8 cellular contexts compared by ENCODE assay signal in the genomic region with DNA sequence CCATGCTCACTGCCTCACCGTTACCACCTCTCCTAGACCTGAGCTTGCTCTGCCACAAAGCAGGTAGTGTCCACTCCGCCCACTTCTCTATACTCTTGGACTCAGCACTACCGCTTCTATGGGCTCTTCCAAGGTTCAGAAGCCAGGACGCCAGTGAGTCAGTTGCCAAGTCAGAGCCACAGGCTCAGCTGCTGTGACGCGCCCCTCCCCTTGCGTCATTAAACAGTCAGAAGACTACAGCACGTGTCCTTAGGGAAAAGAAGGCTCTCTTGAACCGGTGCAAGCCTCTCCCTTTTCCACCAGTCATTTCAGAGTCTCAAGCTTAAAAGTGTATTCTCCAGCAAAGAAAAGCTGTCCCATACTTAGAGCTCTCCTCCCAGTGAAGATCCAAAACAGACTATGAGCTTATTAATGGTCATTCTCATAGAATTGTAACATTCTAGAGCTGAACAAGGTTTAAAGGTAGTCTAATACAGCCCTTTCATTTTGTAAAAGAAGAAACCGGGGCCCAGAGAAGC. TPM values are rescaled to one million over a fixed set of nuclear protein-coding genes. Genes with fewer than 3 reads are reported as not detected.
DNase-seq lines count a peak whose midpoint lies in the region; ATAC-seq and TF ChIP-seq lines count a peak whose summit lies in the region.

No MANE protein-coding gene starts in this region.

- intact Hi-C loops in head of caudate nucleus (cut with DNase I), result no loop called here
- intact Hi-C loops in uterus (cut with DNase I; ENCODE audit: low total_unique reads), result no loop called here

- no peaks in the 10 kb centered on the region for H3K9me3 Mint-ChIP-seq in stimulated activated memory B cell treated with anti-CD40 and anti-IgM and Interleukin-4, amounts not matched to agents 10 μg/mL and 1 μg/mL and 100 μg/mL, for 72 hours
- H3K9me3 Mint-ChIP-seq in activated naive CD4-positive, alpha-beta T cell treated with anti-CD3 and anti-CD28 coated beads, Interleukin-2, amount 50 U/mL, for 72 hours, result no peaks in the 10 kb centered on the region

- TF ChIP-seq CTCF in GM06990 (IDR thresholded peaks at IDR 0.05; ENCODE audit: insufficient read depth, low read length, poor library complexity, severe bottlenecking), result no peak
- TF ChIP-seq CTCF in RWPE2 (IDR thresholded peaks at IDR 0.05; ENCODE audit: poor library complexity, severe bottlenecking), result no peak
- TF ChIP-seq CTCF in uterus (IDR thresholded peaks at IDR 0.05), result no peak

- H3K4me3 Mint-ChIP-seq in stimulated activated memory B cell treated with anti-CD40 and anti-IgM and Interleukin-4, amounts not matched to agents 10 μg/mL and 1 μg/mL and 100 μg/mL, for 72 hours, result peak overlapping the region; percentile 76

- H3K36me3 ChIP-seq in GM06990 (ENCODE audit: control insufficient read depth, insufficient read depth, low read length) (no peaks in the 10 kb centered on the region), RWPE2 (ENCODE audit: low read depth) (no peaks in the 10 kb centered on the region), uterus (no peaks in the 10 kb centered on the region)

- TF ChIP-seq POLR2A in uterus (IDR thresholded peaks at IDR 0.05), result no peak

- H3K9me3 ChIP-seq in RWPE2 (ENCODE audit: severe bottlenecking) (no peaks in the 10 kb centered on the region), uterus (no peaks in the 10 kb centered on the region)

- DNase-seq in GM06990 (ENCODE audit: extremely low read depth, insufficient read length) (peak; percentile 9), RWPE2 (ENCODE audit: low spot score) (peak; percentile 85), head of caudate nucleus (peak in 24 of 42 donors; percentile 8 to 75 (median 29)), uterus (no peak), NCI-H510A (lab: John Stamatoyannopoulos, UW) (no peak)
- no peak for DNase-seq in activated naive CD4-positive, alpha-beta T cell treated with anti-CD3 and anti-CD28 coated beads, Interleukin-2, amount 50 U/mL, for 72 hours (ENCODE audit: low spot score in 2 of 2)

- peak overlapping the region; percentile 74 for H3K27ac Mint-ChIP-seq in stimulated activated memory B cell treated with anti-CD40 and anti-IgM and Interleukin-4, amounts not matched to agents 10 μg/mL and 1 μg/mL and 100 μg/mL, for 72 hours
- H3K27ac Mint-ChIP-seq in activated naive CD4-positive, alpha-beta T cell treated with anti-CD3 and anti-CD28 coated beads, Interleukin-2, amount 50 U/mL, for 72 hours, result no peak overlapping the region

- H3K4me1 ChIP-seq in RWPE2 (ENCODE audit: insufficient read depth, poor library complexity, severe bottlenecking) (peaks cover 59% of the 10 kb centered on the region), uterus (no peaks in the 10 kb centered on the region)

- H3K27me3 Mint-ChIP-seq in stimulated activated memory B cell treated with anti-CD40 and anti-IgM and Interleukin-4, amounts not matched to agents 10 μg/mL and 1 μg/mL and 100 μg/mL, for 72 hours, result peaks cover 5% of the 10 kb centered on the region

- H3K27me3 ChIP-seq in GM06990 (replicated peaks; ENCODE audit: control insufficient read depth, insufficient read depth, low read length) (no peaks in the 10 kb centered on the region), RWPE2 (ENCODE audit: insufficient read depth, poor library complexity, severe bottlenecking) (no peaks in the 10 kb centered on the region), uterus (no peaks in the 10 kb centered on the region)

- H3K4me3 ChIP-seq in GM06990 (replicated peaks; ENCODE audit: low read depth, low read length), result peak overlapping the region; percentile 24
- H3K4me3 ChIP-seq in RWPE2 (ENCODE audit: severe bottlenecking), result no peak overlapping the region
- no peak overlapping the region for H3K4me3 ChIP-seq in uterus

- H3K4me1 Mint-ChIP-seq in stimulated activated memory B cell treated with anti-CD40 and anti-IgM and Interleukin-4, amounts not matched to agents 10 μg/mL and 1 μg/mL and 100 μg/mL, for 72 hours, result peaks cover 26% of the 10 kb centered on the region

- ATAC-seq in HG02885 (IDR thresholded peaks at IDR 0.05; ENCODE audit: poor library complexity, unreplicated experiment) (peak; percentile 61), RWPE2 (ENCODE audit: low read depth) (peak; percentile 87)
- peak; percentile 86 for ATAC-seq in stimulated activated memory B cell treated with anti-CD40 and anti-IgM and Interleukin-4, amounts not matched to agents 10 μg/mL and 1 μg/mL and 100 μg/mL, for 72 hours
- ATAC-seq in activated naive CD4-positive, alpha-beta T cell treated with anti-CD3 and anti-CD28 coated beads, Interleukin-2, amount 50 U/mL, for 72 hours, result no peak

- H3K27ac ChIP-seq in RWPE2 (ENCODE audit: poor library complexity, severe bottlenecking) (peak overlapping the region; percentile 72), uterus (no peak overlapping the region)

- H3K36me3 Mint-ChIP-seq in stimulated activated memory B cell treated with anti-CD40 and anti-IgM and Interleukin-4, amounts not matched to agents 10 μg/mL and 1 μg/mL and 100 μg/mL, for 72 hours, result no peaks in the 10 kb centered on the region
- no peaks in the 10 kb centered on the region for H3K36me3 Mint-ChIP-seq in activated naive CD4-positive, alpha-beta T cell treated with anti-CD3 and anti-CD28 coated beads, Interleukin-2, amount 50 U/mL, for 72 hours

RNA-seq across cellular contexts. Expression of a gene that starts 41.0 kb away (rescaled TPM):
- total RNA-seq in activated naive CD4-positive, alpha-beta T cell treated with anti-CD3 and anti-CD28 coated beads, Interleukin-2, amount 50 U/mL, for 72 hours, result under 1 TPM in 1 of 2 donors, not detected in 1; 0.88 TPM
- 10 to 100 TPM; 13.8 to 37.2 (median 35.6) TPM for total RNA-seq in uterus

Comparison
In these comparisons a context has a peak if more than half of its experiments do, and no peak if none do; other contexts are left out.
1. DNase-seq: peak in GM06990 (single experiment), RWPE2 (single experiment) and head of caudate nucleus (24 of 42); none in activated naive CD4-positive, alpha-beta T cell treated with anti-CD3 and anti-CD28 coated beads, Interleukin-2, amount 50 U/mL, for 72 hours (0 of 2), uterus (0 of 2) and NCI-H510A (single experiment).
2. ATAC-seq: peak in HG02885 (single experiment), RWPE2 (single experiment) and stimulated activated memory B cell treated with anti-CD40 and anti-IgM and Interleukin-4, amounts not matched to agents 10 μg/mL and 1 μg/mL and 100 μg/mL, for 72 hours (single experiment); none in activated naive CD4-positive, alpha-beta T cell treated with anti-CD3 and anti-CD28 coated beads, Interleukin-2, amount 50 U/mL, for 72 hours (0 of 2).
3. RNA of a gene that starts 41.0 kb away (total RNA-seq): 13.8 to 37.2 TPM in uterus; 0.88 TPM in activated naive CD4-positive, alpha-beta T cell treated with anti-CD3 and anti-CD28 coated beads, Interleukin-2, amount 50 U/mL, for 72 hours; every median in the first group is over 4 times any median in the second.